9 cellular contexts compared by ENCODE assay signal in genomic region chr1:41537788-41538351, GRCh38. TPM values are rescaled to one million over a fixed set of nuclear protein-coding genes. Genes with fewer than 3 reads are reported as not detected.
DNase-seq lines count a peak whose midpoint lies in the region; ATAC-seq and TF ChIP-seq lines count a peak whose summit lies in the region.
"Had no signal": no experiment of that assay in that cellular context is flagged by ENCODE, and none has a peak within 500 bp of the region (broad histone marks: within the 10 kb centered on the region; RNA-seq: fewer than 3 reads in every experiment).

No MANE protein-coding gene starts in this region.

- H3K27ac ChIP-seq in psoas muscle: peak overlapping the region; percentile 74
- no peak overlapping the region for H3K27ac ChIP-seq in prostate gland

- intact Hi-C loops in psoas muscle (cut with DNase I): no loop called here
- intact Hi-C loops in CD14-positive monocyte (cut with micrococcal nuclease): no loop called here
- intact Hi-C loops in prostate gland (cut with DNase I): no loop called here

- no peaks in the 10 kb centered on the region for H3K27me3 ChIP-seq in psoas muscle (ENCODE audit: insufficient read depth in 3 of 3, low read length in 2 of 3)
- no peaks in the 10 kb centered on the region for H3K27me3 ChIP-seq in prostate gland (replicated peaks; ENCODE audit: insufficient read depth)

- no peak overlapping the region for H3K27ac Mint-ChIP-seq in CD14-positive monocyte

- H3K9me3 ChIP-seq in psoas muscle (no peaks in the 10 kb centered on the region), prostate gland (no peaks in the 10 kb centered on the region)

- peaks cover 0 to 1% (median 0%) of the 10 kb centered on the region in 7 donors for H3K9me3 Mint-ChIP-seq in CD14-positive monocyte
- H3K9me3 Mint-ChIP-seq: IgD-negative memory B cell had no signal

- peaks cover 30 to 33% of the 10 kb centered on the region in 2 donors for H3K36me3 Mint-ChIP-seq in CD14-positive monocyte

- no peak overlapping the region for H3K4me3 Mint-ChIP-seq in CD14-positive monocyte

- peaks cover 10% of the 10 kb centered on the region for H3K4me1 Mint-ChIP-seq in CD14-positive monocyte

- peaks cover 35% of the 10 kb centered on the region for H3K4me1 ChIP-seq in psoas muscle
- no peaks in the 10 kb centered on the region for H3K4me1 ChIP-seq in prostate gland (replicated peaks)

- DNase-seq in GM04503 (ENCODE audit: low read depth) (peak; percentile 23), NCI-H345 (lab: John Stamatoyannopoulos, UW) (peak; percentile 66), epidermal melanocyte (ENCODE audit: insufficient read length, low spot score) (peak; percentile 33), psoas muscle (peak; percentile 75 to 90), CD14-positive monocyte (ENCODE audit: low spot score) (no peak), NCI-H446 treated with DMSO at 0.1 percent for 48 hours (lab: John Stamatoyannopoulos, UW) (no peak), prostate gland (ENCODE audit: low spot score) (no peak)

- H3K4me3 ChIP-seq in psoas muscle (no peak overlapping the region), prostate gland (no peak overlapping the region)

- ATAC-seq in psoas muscle: peak; percentile 81 to 92 (median 85)
- no peak for ATAC-seq in GM21619 (IDR thresholded peaks at IDR 0.05; ENCODE audit: unreplicated experiment)

- no peak for TF ChIP-seq POLR2A in prostate gland (IDR thresholded peaks at IDR 0.05)

- peaks cover 0 to 4% (median 4%) of the 10 kb centered on the region in 3 donors for H3K27me3 Mint-ChIP-seq in CD14-positive monocyte (ENCODE audit: low read depth in 3 of 3)
- H3K27me3 Mint-ChIP-seq: IgD-negative memory B cell had no signal

- 21 to 31% (median 26%) methylated on average over 10 of the region's 10 CpGs for WGBS in psoas muscle, 3 donors
- 31% methylated on average over 10 of the region's 10 CpGs for WGBS in prostate gland

- H3K36me3 ChIP-seq in psoas muscle (ENCODE audit: insufficient read depth in 1 of 2, low read depth in 1 of 2) (no peaks in the 10 kb centered on the region), prostate gland (no peaks in the 10 kb centered on the region)

- no peak for TF ChIP-seq CTCF in psoas muscle (IDR thresholded peaks at IDR 0.05)
- TF ChIP-seq CTCF in CD14-positive monocyte (IDR thresholded peaks at IDR 0.05): no peak
- no peak for TF ChIP-seq CTCF in prostate gland (IDR thresholded peaks at IDR 0.05)

RNA-seq across cellular contexts. Expression of gene EDN2, which starts 53.4 kb away (rescaled TPM):
- not detected for total RNA-seq in psoas muscle
- polyA plus RNA-seq in psoas muscle: under 1 TPM in 2 of 3 donors, not detected in 1; 0.03 to 0.10 TPM
- polyA plus RNA-seq in CD14-positive monocyte: not detected
- 10 to 100 TPM in 1 of 2 donors, 1 to 10 TPM in 1; 2.6 to 12.6 TPM for total RNA-seq in prostate gland
- polyA plus RNA-seq: IgD-negative memory B cell had no signal

Comparison
In these comparisons a context has a peak if more than half of its experiments do, and no peak if none do; other contexts are left out.
1. DNase-seq: peak in GM04503 (single experiment), NCI-H345 (single experiment), epidermal melanocyte (single experiment) and psoas muscle (2 of 2); none in CD14-positive monocyte (single experiment), NCI-H446 treated with DMSO at 0.1 percent for 48 hours (single experiment) and prostate gland (single experiment).